ENCODE assay signal across 31 cellular contexts in the genomic region with DNA sequence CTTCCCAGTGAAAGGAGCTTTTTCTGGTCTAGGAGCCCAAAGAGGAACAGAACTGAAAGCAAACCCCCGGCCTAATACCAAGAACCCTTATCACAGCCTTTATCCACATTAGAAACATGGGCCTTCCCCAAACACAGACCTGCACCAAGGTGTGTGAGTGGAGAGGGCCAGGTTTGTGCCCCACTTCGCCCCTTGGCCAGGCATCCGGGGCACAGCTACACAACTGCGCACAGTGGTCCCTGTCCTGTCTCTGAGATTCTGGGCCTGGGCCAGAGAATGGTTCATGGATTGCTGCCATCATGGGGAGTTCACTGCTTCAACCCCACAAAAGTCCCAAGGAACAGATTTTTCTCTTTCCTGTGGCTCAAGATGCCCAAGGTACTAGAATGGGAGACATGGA.
"Had no signal": no experiment of that assay in that cellular context is flagged by ENCODE, and none has a peak within 500 bp of the region (broad histone marks: within the 10 kb centered on the region; RNA-seq: fewer than 3 reads in every experiment).

No MANE protein-coding gene starts in this region.

- H3K9me3 ChIP-seq: ascending aorta, breast epithelium, esophagus squamous epithelium, gastroesophageal sphincter had no signal

- H3K4me1 Mint-ChIP-seq: activated CD4-positive, alpha-beta T cell treated with anti-CD3 and anti-CD28 coated beads, Interleukin-2, amount 10 ng/mL, durations not matched to agents 24 days and 14 days; activated naive CD4-positive, alpha-beta T cell treated with anti-CD3 and anti-CD28 coated beads, Interleukin-2, amount 50 U/mL, for 24 hours had no signal

- H3K4me1 ChIP-seq: ascending aorta, breast epithelium had no signal

- H3K4me3 Mint-ChIP-seq: activated CD4-positive, alpha-beta memory T cell treated with anti-CD3 and anti-CD28 coated beads for 36 hours; activated CD4-positive, alpha-beta T cell treated with anti-CD3 and anti-CD28 coated beads for 36 hours; activated CD4-positive, alpha-beta T cell treated with anti-CD3 and anti-CD28 coated beads, Interleukin-2, amount 10 ng/mL, durations not matched to agents 24 days and 14 days; activated CD8-positive, alpha-beta memory T cell treated with anti-CD3 and anti-CD28 coated beads, Interleukin-2, amount 10 ng/mL, durations not matched to agents 7 days and 5 days; activated CD8-positive, alpha-beta T cell treated with anti-CD3 and anti-CD28 coated beads, Interleukin-2, amount 10 ng/mL, durations not matched to agents 7 days and 5 days; activated naive CD4-positive, alpha-beta T cell treated with anti-CD3 and anti-CD28 coated beads for 36 hours; activated naive CD4-positive, alpha-beta T cell treated with anti-CD3 and anti-CD28 coated beads, Interleukin-2, amount 50 U/mL, for 24 hours; activated naive CD8-positive, alpha-beta T cell treated with anti-CD3 and anti-CD28 coated beads for 36 hours; activated T-helper 1 cell treated with anti-CD3 and anti-CD28 coated beads, Interleukin-12 subunit alpha, Interleukin-12 subunit beta, Interleukin-2, Interleukin-4 antibody, amounts not matched to agents 30 ng/mL and 10 ng/mL and 1 ng/mL, durations not matched to agents 14 hours and 24 hours and 36 hours; brain; dendritic cell treated with granulocyte-macrophage colony-stimulating factor and Interleukin-4, amounts not matched to agents 40 ng/mL and 50 ng/mL, for 4 days had no signal

- ATAC-seq: activated CD4-positive, alpha-beta T cell treated with anti-CD3 and anti-CD28 coated beads for 36 hours; activated CD8-positive, alpha-beta memory T cell treated with anti-CD3 and anti-CD28 coated beads, Interleukin-2, amount 10 ng/mL, durations not matched to agents 7 days and 5 days; activated CD8-positive, alpha-beta T cell treated with anti-CD3 and anti-CD28 coated beads, Interleukin-2, amount 10 ng/mL, durations not matched to agents 7 days and 5 days; gastroesophageal sphincter had no signal

- DNase-seq: activated CD4-positive, alpha-beta memory T cell treated with anti-CD3 and anti-CD28 coated beads for 36 hours; activated CD4-positive, alpha-beta T cell treated with anti-CD3 and anti-CD28 coated beads for 36 hours; activated CD4-positive, alpha-beta T cell treated with anti-CD3 and anti-CD28 coated beads, Interleukin-2, amount 10 ng/mL, durations not matched to agents 24 days and 14 days; activated CD4-positive, CD25-positive, alpha-beta regulatory T cell; activated CD4-positive, CD25-positive, alpha-beta regulatory T cell treated with anti-CD3 and anti-CD28 coated beads, Interleukin-2, amount 50 U/mL, for 72 hours; activated CD8-positive, alpha-beta memory T cell treated with anti-CD3 and anti-CD28 coated beads, Interleukin-2, amount 10 ng/mL, durations not matched to agents 7 days and 5 days; activated CD8-positive, alpha-beta memory T cell treated with anti-CD3 and anti-CD28 coated beads, Interleukin-2, amount 50 U/mL, for 4 hours; activated CD8-positive, alpha-beta T cell treated with anti-CD3 and anti-CD28 coated beads, Interleukin-2, amount 10 ng/mL, durations not matched to agents 7 days and 5 days; activated effector memory CD4-positive, alpha-beta T cell treated with anti-CD3 and anti-CD28 coated beads, Interleukin-2, amount 50 U/mL, for 16 hours; activated naive CD4-positive, alpha-beta T cell treated with anti-CD3 and anti-CD28 coated beads for 36 hours; activated naive CD8-positive, alpha-beta T cell treated with anti-CD3 and anti-CD28 coated beads for 36 hours; activated T-cell treated with anti-CD3 and anti-CD28 coated beads, Interleukin-2, amount 50 U/mL, for 1 hour; activated T-cell treated with anti-CD3 and anti-CD28 coated beads, Interleukin-2, amount 50 U/mL, for 48 hours; effector memory CD4-positive, alpha-beta T cell; esophagus squamous epithelium; foreskin melanocyte; T-helper 2 cell had no signal

- H3K36me3 ChIP-seq: ascending aorta, breast epithelium, cardiac muscle cell, esophagus squamous epithelium had no signal

- H3K9me3 Mint-ChIP-seq: activated CD4-positive, alpha-beta memory T cell treated with anti-CD3 and anti-CD28 coated beads for 36 hours; activated CD4-positive, alpha-beta T cell treated with anti-CD3 and anti-CD28 coated beads, Interleukin-2, amount 10 ng/mL, durations not matched to agents 24 days and 14 days; activated naive CD4-positive, alpha-beta T cell treated with anti-CD3 and anti-CD28 coated beads for 36 hours; activated naive CD4-positive, alpha-beta T cell treated with anti-CD3 and anti-CD28 coated beads, Interleukin-2, amount 50 U/mL, for 24 hours; activated naive CD8-positive, alpha-beta T cell treated with anti-CD3 and anti-CD28 coated beads for 36 hours; activated T-helper 1 cell treated with anti-CD3 and anti-CD28 coated beads, Interleukin-12 subunit alpha, Interleukin-12 subunit beta, Interleukin-2, Interleukin-4 antibody, amounts not matched to agents 30 ng/mL and 10 ng/mL and 1 ng/mL, durations not matched to agents 14 hours and 24 hours and 36 hours; activated T-helper 2 cell treated with anti-CD3 and anti-CD28 coated beads, Interferon-gamma antibody, Interleukin-2, Interleukin-4, amounts not matched to agents 10 μg/mL and 5 μg/mL and 100 μg/mL, durations not matched to agents 14 hours and 24 hours and 36 hours; brain; dendritic cell treated with granulocyte-macrophage colony-stimulating factor and Interleukin-4, amounts not matched to agents 40 ng/mL and 50 ng/mL, for 4 days had no signal

- H3K27ac ChIP-seq: ascending aorta, breast epithelium, cardiac muscle cell, coronary artery, epithelial cell of prostate, esophagus squamous epithelium, gastroesophageal sphincter had no signal

- H3K36me3 Mint-ChIP-seq: activated CD4-positive, alpha-beta memory T cell treated with anti-CD3 and anti-CD28 coated beads for 36 hours; activated CD8-positive, alpha-beta memory T cell treated with anti-CD3 and anti-CD28 coated beads, Interleukin-2, amount 10 ng/mL, durations not matched to agents 7 days and 5 days; activated naive CD4-positive, alpha-beta T cell treated with anti-CD3 and anti-CD28 coated beads, Interleukin-2, amount 50 U/mL, for 24 hours; activated naive CD8-positive, alpha-beta T cell treated with anti-CD3 and anti-CD28 coated beads for 36 hours had no signal

- H3K27me3 ChIP-seq: ascending aorta, breast epithelium, dorsolateral prefrontal cortex, esophagus squamous epithelium, gastroesophageal sphincter had no signal

- H3K27ac Mint-ChIP-seq: activated CD4-positive, alpha-beta memory T cell treated with anti-CD3 and anti-CD28 coated beads for 36 hours; activated CD4-positive, alpha-beta T cell treated with anti-CD3 and anti-CD28 coated beads, Interleukin-2, amount 10 ng/mL, durations not matched to agents 24 days and 14 days; activated CD8-positive, alpha-beta memory T cell treated with anti-CD3 and anti-CD28 coated beads, Interleukin-2, amount 10 ng/mL, durations not matched to agents 7 days and 5 days; activated CD8-positive, alpha-beta T cell treated with anti-CD3 and anti-CD28 coated beads, Interleukin-2, amount 10 ng/mL, durations not matched to agents 7 days and 5 days; activated naive CD4-positive, alpha-beta T cell treated with anti-CD3 and anti-CD28 coated beads for 36 hours; activated naive CD4-positive, alpha-beta T cell treated with anti-CD3 and anti-CD28 coated beads, Interleukin-2, amount 50 U/mL, for 24 hours; activated naive CD8-positive, alpha-beta T cell treated with anti-CD3 and anti-CD28 coated beads for 36 hours; activated T-helper 1 cell treated with anti-CD3 and anti-CD28 coated beads, Interleukin-12 subunit alpha, Interleukin-12 subunit beta, Interleukin-2, Interleukin-4 antibody, amounts not matched to agents 30 ng/mL and 10 ng/mL and 1 ng/mL, durations not matched to agents 14 hours and 24 hours and 36 hours; activated T-helper 2 cell treated with anti-CD3 and anti-CD28 coated beads, Interferon-gamma antibody, Interleukin-2, Interleukin-4, amounts not matched to agents 10 μg/mL and 5 μg/mL and 100 μg/mL, durations not matched to agents 14 hours and 24 hours and 36 hours; dendritic cell treated with granulocyte-macrophage colony-stimulating factor and Interleukin-4, amounts not matched to agents 40 ng/mL and 50 ng/mL, for 4 days had no signal

- FAIRE-seq: endometrium, endothelial cell of umbilical vein had no signal

- H3K27me3 Mint-ChIP-seq: brain had no signal

- H3K4me3 ChIP-seq: ascending aorta, breast epithelium, cardiac muscle cell, coronary artery, dorsolateral prefrontal cortex, esophagus squamous epithelium, gastroesophageal sphincter had no signal
